ENCODE assay signal across 9 cellular contexts in the genomic region with DNA sequence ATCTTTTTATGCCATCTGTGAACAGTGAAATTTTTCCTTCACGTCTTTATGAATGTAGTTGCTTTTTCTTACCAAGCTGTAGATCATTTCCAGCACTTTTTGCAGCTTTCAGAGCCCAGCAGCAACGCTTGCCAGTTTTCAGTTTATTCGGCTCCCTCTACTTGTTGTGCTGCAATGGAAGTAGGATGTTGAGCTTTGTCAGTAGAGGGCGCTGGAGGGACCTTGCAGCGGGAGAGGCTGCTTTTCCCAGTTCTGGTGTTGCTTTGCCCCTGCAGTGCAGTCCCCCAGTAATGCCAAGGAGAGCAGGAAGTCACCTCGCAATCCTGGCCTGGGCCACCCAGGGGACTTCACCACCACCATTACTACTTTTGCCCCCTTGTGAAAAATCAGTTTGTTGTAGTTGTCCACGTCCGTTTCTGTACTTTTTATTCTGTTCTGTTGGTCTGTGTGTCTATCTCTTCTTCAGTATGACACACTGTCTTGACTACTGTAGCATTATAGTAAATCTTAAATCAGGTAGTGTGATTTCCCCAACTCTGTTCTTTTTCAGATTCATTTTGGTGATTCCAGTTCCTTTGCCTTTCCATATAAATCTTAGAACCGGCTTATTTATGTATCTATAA. TPM values are rescaled to one million over a fixed set of nuclear protein-coding genes. Genes with fewer than 3 reads are reported as not detected.
DNase-seq lines count a peak whose midpoint lies in the region; ATAC-seq, FAIRE-seq and TF ChIP-seq lines count a peak whose summit lies in the region.
"Had no signal": no experiment of that assay in that cellular context is flagged by ENCODE, and none has a peak within 500 bp of the region (broad histone marks: within the 10 kb centered on the region; RNA-seq: fewer than 3 reads in every experiment).

No MANE protein-coding gene starts in this region.

- H2BK120ac ChIP-seq in H1 (replicated peaks; ENCODE audit: low read depth, low read length), result no peak overlapping the region

- FAIRE-seq in H1 (lab: Jason Lieb, UNC), result peak; percentile 57
- FAIRE-seq: A204.1 had no signal

- TF ChIP-seq EP300 in H1 (IDR thresholded peaks at IDR 0.05; ENCODE audit: borderline replicate concordance in 1 of 2, low read depth in 2 of 2, low read length in 2 of 2), result no peak

- H3K4ac ChIP-seq in H1 (replicated peaks; ENCODE audit: insufficient read length, low read depth, low read length), result no peak overlapping the region

- H3K9me3 Mint-ChIP-seq in WTC11, result no peaks in the 10 kb centered on the region
- H3K9me3 Mint-ChIP-seq in naive B cell, result peaks cover 0 to 2% (median 0%) of the 10 kb centered on the region in 7 donors

- CTCF ChIA-PET in WTC11 (lab: Charles Lee), result interaction anchor here (0.6 to 1.6 kb wide), 13 partner anchors 8 to 167 kb away, joined by 3 to 7 read pairs (median 3); partner anchors contain the start of genes FUNDC2 and VBP1
- CTCF ChIA-PET in H1 (lab: Charles Lee; ENCODE audit: partially characterized antibody), result interaction anchor here (0.6 to 1.6 kb wide), 7 partner anchors 11 to 64 kb away, joined by 3 to 4 read pairs (median 3); no protein-coding TSS in a partner anchor

- no peak overlapping the region for H4K91ac ChIP-seq in H1 (replicated peaks; ENCODE audit: insufficient read length, low read length)

- TF ChIP-seq RAD21 in H1 (IDR thresholded peaks at IDR 0.05 in 1 of 2, conservative IDR thresholded peaks at IDR 0.05 in 1 of 2; ENCODE audit: low read depth in 2 of 2, low read length in 2 of 2), result peak; percentile 21 to 47; a peak in 3 of 4 replicates

- H3K23ac ChIP-seq in H1 (ENCODE audit: insufficient read length), result no peak overlapping the region

- H3K27ac Mint-ChIP-seq in WTC11 (no peak overlapping the region), naive B cell (peak overlapping the region in 2 of 6 donors; percentile 11 to 58)

- H3K27ac ChIP-seq in H1 (ENCODE audit: low read depth, low read length), result no peak overlapping the region

- H3K4me3 Mint-ChIP-seq in WTC11 (no peak overlapping the region), naive B cell (no peak overlapping the region)

- no peaks in the 10 kb centered on the region for H3K9me3 ChIP-seq in Loucy (ENCODE audit: insufficient read depth, low read depth, low read length)
- H3K9me3 ChIP-seq in H1 (ENCODE audit: insufficient read depth in 2 of 2, low read depth in 1 of 2, low read length in 1 of 2), result no peaks in the 10 kb centered on the region

- H3K4me1 Mint-ChIP-seq in WTC11 (peaks cover 17% of the 10 kb centered on the region), naive B cell (peaks cover 2 to 11% (median 9%) of the 10 kb centered on the region in 3 donors)

- H3K18ac ChIP-seq in H1 (ENCODE audit: extremely low read depth, low read length), result no peak overlapping the region

- 0 out of 2 replicates have a peak, but pooled peaks cover 6% of the 10 kb centered on the region for H3K79me2 ChIP-seq in Loucy (ENCODE audit: insufficient read depth, low read length)
- H3K79me2 ChIP-seq in H1 (ENCODE audit: control insufficient read depth in 1 of 2, insufficient read depth in 2 of 2, low read length in 2 of 2), result no peaks in the 10 kb centered on the region

- H3F3A ChIP-seq in Loucy (ENCODE audit: low read depth), result no peaks in the 10 kb centered on the region

- H4K8ac ChIP-seq in H1 (ENCODE audit: extremely low read depth, insufficient read depth, low read length), result no peak overlapping the region

- peaks cover 10% of the 10 kb centered on the region for H3K4me1 ChIP-seq in Loucy (ENCODE audit: insufficient read depth, low read length, poor library complexity, severe bottlenecking)
- peaks cover 0 to 7% (median 2%) of the 10 kb centered on the region in 4 experiments; a peak in 2 of 7 replicates for H3K4me1 ChIP-seq in H1 (replicated peaks in 1 of 4; ENCODE audit: control insufficient read depth in 3 of 4, insufficient read depth in 4 of 4, low read length in 3 of 4)

- DNase-seq in DMS 273 (lab: John Stamatoyannopoulos, UW; ENCODE audit: unreplicated experiment) (peak; percentile 80), DMS 273 treated with DMSO at 0.1 percent for 48 hours (lab: John Stamatoyannopoulos, UW) (no peak), WTC11 (ENCODE audit: low spot score) (peak; percentile 64), H1 (ENCODE audit: low read depth in 1 of 2, low spot score in 2 of 2) (peak in 1 of 2 experiments; percentile 68), naive B cell (peak; percentile 20), NCI-H2196 (lab: John Stamatoyannopoulos, UW; ENCODE audit: unreplicated experiment) (no peak)

- TF ChIP-seq CTCF in Loucy (conservative IDR thresholded peaks at IDR 0.05; ENCODE audit: low read length) (peak; percentile 70), WTC11 (IDR thresholded peaks at IDR 0.05) (0 out of 2 replicates have a peak, but pooled peaks have one; percentile 24), H1 (IDR thresholded peaks at IDR 0.05; ENCODE audit: control extremely low read depth in 1 of 3, insufficient read depth in 1 of 3, low read depth in 1 of 3, low read length in 3 of 3) (peak; percentile 73 to 79 (median 76))

- no peaks in the 10 kb centered on the region for H3K27me3 Mint-ChIP-seq in WTC11 (ENCODE audit: low read depth)
- H3K27me3 Mint-ChIP-seq in naive B cell, result no peaks in the 10 kb centered on the region

- POLR2A ChIA-PET in WTC11 (lab: Charles Lee) (no interaction called here), H1 (lab: Charles Lee; ENCODE audit: partially characterized antibody) (interaction anchor here (0.6 to 1.0 kb wide), 2 partner anchors 21 to 190 kb away, joined by 3 read pairs; no protein-coding TSS in a partner anchor)

- no peak overlapping the region for H2BK15ac ChIP-seq in H1 (ENCODE audit: low read length)

- H3K79me1 ChIP-seq in H1 (ENCODE audit: low read depth, low read length), result no peaks in the 10 kb centered on the region

- no peak overlapping the region for H2BK5ac ChIP-seq in H1 (ENCODE audit: low read depth, low read length)

- ATAC-seq in WTC11, result peak; percentile 90
- ATAC-seq in naive B cell (ENCODE audit: low read depth in 2 of 2), result peak in 1 of 2 donors; percentile 48
- no peak for ATAC-seq in esophagus mucosa

- no peak overlapping the region for H3K4me2 ChIP-seq in Loucy (ENCODE audit: low read depth, low read length, poor library complexity, severe bottlenecking)
- H3K4me2 ChIP-seq in H1 (ENCODE audit: insufficient read depth in 1 of 2, low read depth in 2 of 2, low read length in 2 of 2), result no peak overlapping the region

- no peak overlapping the region for H2BK12ac ChIP-seq in H1 (ENCODE audit: low read depth, low read length)

- peaks cover 27% of the 10 kb centered on the region; the same call in 1 of the 2 replicates for H3K36me3 ChIP-seq in Loucy (ENCODE audit: insufficient read depth, low read length)
- H3K36me3 ChIP-seq in H1 (ENCODE audit: control insufficient read depth in 2 of 4, insufficient read depth in 4 of 4, low read length in 3 of 4), result no peaks in the 10 kb centered on the region

- no peaks in the 10 kb centered on the region for H3K27me3 ChIP-seq in Loucy (ENCODE audit: insufficient read depth, low read length, poor library complexity, severe bottlenecking)
- H3K27me3 ChIP-seq in H1 (replicated peaks in 1 of 4; ENCODE audit: control insufficient read depth in 3 of 4, extremely low read depth in 1 of 4, insufficient read depth in 3 of 4, low read length in 3 of 4), result no peaks in the 10 kb centered on the region

- no peaks in the 10 kb centered on the region for H3K9me2 ChIP-seq in Loucy (replicated peaks; ENCODE audit: low read depth, low read length)

- no peak overlapping the region for H4K5ac ChIP-seq in H1 (ENCODE audit: insufficient read length, low read depth, low read length)

- H3K4me3 ChIP-seq in Loucy (ENCODE audit: low read length, poor library complexity, severe bottlenecking) (no peak overlapping the region), H1 (ENCODE audit: extremely low read depth in 1 of 4, insufficient read depth in 2 of 4, low read depth in 3 of 4, low read length in 4 of 4) (no peak overlapping the region)

- H3K23me2 ChIP-seq in H1 (ENCODE audit: low read depth, low read length), result no peaks in the 10 kb centered on the region

- H2AFZ ChIP-seq in Loucy (ENCODE audit: low read length) (no peak overlapping the region), H1 (ENCODE audit: low read length) (no peak overlapping the region)

- WGBS in H1 (ENCODE audit: extremely low coverage in 1 of 2, insufficient coverage in 1 of 2, insufficient read length in 1 of 2, insufficient replicate concordance in 2 of 2, low coverage in 1 of 2, low lambda C conversion rate in 2 of 2, missing lambda C conversion rate in 1 of 2), 2 experiments, result 42% methylated on average over 9 of the region's 9 CpGs; no CpG with 5 or more reads in 1 of the 2 experiments

- no peak overlapping the region for H3K56ac ChIP-seq in H1 (replicated peaks; ENCODE audit: insufficient read length, low read depth, low read length)

- H3K14ac ChIP-seq in H1 (ENCODE audit: insufficient read length), result no peak overlapping the region

- H4K20me1 ChIP-seq in Loucy (ENCODE audit: insufficient read depth, low read length, poor library complexity, severe bottlenecking), result no peaks in the 10 kb centered on the region
- no peaks in the 10 kb centered on the region for H4K20me1 ChIP-seq in H1 (replicated peaks in 1 of 2; ENCODE audit: control insufficient read depth in 1 of 2, insufficient read depth in 2 of 2, low read length in 2 of 2)

- no peak overlapping the region for H2AK5ac ChIP-seq in H1 (ENCODE audit: low read depth, low read length)

- no peak overlapping the region for H2BK20ac ChIP-seq in H1 (ENCODE audit: low read length)

- H3K9ac ChIP-seq in Loucy (ENCODE audit: low read depth, low read length, poor library complexity, severe bottlenecking) (no peak overlapping the region), H1 (replicated peaks in 1 of 4; ENCODE audit: extremely low read depth in 1 of 4, low read depth in 3 of 4, low read length in 3 of 4) (no peak overlapping the region)

- H3K36me3 Mint-ChIP-seq in WTC11 (peaks cover 3% of the 10 kb centered on the region; the same call in 1 of the 2 replicates), naive B cell (no peaks in the 10 kb centered on the region)

- no peak for TF ChIP-seq POLR2A in H1 (IDR thresholded peaks at IDR 0.05; ENCODE audit: control extremely low read depth in 1 of 2, low read depth in 2 of 2, low read length in 2 of 2)

RNA-seq across cellular contexts. Expression of gene CMC4, which starts 21.8 kb away (rescaled TPM):
- total RNA-seq in WTC11 (2021) (3.0 to 6.4 TPM (median 5.9 TPM) in 3 replicates), esophagus mucosa (4.1 TPM)
- total RNA-seq in H1 (2021; fragmentation: NEBNext Ultra II Directional; extraction: Animal tissue kit (Norgen Biotek cat#: 25700)), result 3.7 and 6.0 TPM in 2 replicates
- polyA plus RNA-seq in H1 (2011; rRNA removed) (7.8 and 8.8 TPM in 2 replicates), naive B cell (ENCODE audit: low read depth in 6 of 6) (10 to 100 TPM; 18.2 to 23.6 (median 21.5) TPM)
- 8.0 TPM for polyA plus RNA-seq in H1 (2011; cell fraction: cytosol; rRNA removed)
- 5.3 TPM for polyA plus RNA-seq in H1 (2011; cell fraction: nucleus; rRNA removed)
- polyA plus RNA-seq in H1 (2012, experiment 1 of 2), result 5.9 to 7.1 TPM (median 6.3 TPM) in 4 replicates
- polyA plus RNA-seq in H1 (2012, experiment 2 of 2), result 10.9 TPM
- polyA plus RNA-seq in H1 (2013, experiment 1 of 2), result 7.4 TPM
- 9.1 TPM for polyA plus RNA-seq in H1 (2013, experiment 2 of 2)
- polyA minus RNA-seq in H1 (2011; rRNA and poly(A)+ RNA removed), result 1.2 and 1.8 TPM in 2 replicates
- polyA minus RNA-seq in H1 (2011; cell fraction: cytosol; rRNA and poly(A)+ RNA removed), result 1.8 TPM
- not detected for polyA minus RNA-seq in H1 (2011; cell fraction: nucleus; rRNA and poly(A)+ RNA removed)

RNA-seq across cellular contexts. Expression of gene MTCP1, which starts 21.8 kb away (rescaled TPM):
- total RNA-seq in WTC11 (2021), result 8.6 to 12.8 TPM (median 10.1 TPM) in 3 replicates
- total RNA-seq in H1 (2021; fragmentation: NEBNext Ultra II Directional; extraction: Animal tissue kit (Norgen Biotek cat#: 25700)), result 12.3 and 18.3 TPM in 2 replicates
- 1.2 and 2.0 TPM in 2 replicates for polyA plus RNA-seq in H1 (2011; rRNA removed)
- 2.1 TPM for polyA plus RNA-seq in H1 (2011; cell fraction: cytosol; rRNA removed)
- polyA plus RNA-seq in H1 (2011; cell fraction: nucleus; rRNA removed), result 8.8 TPM
- 6.4 to 17.0 TPM (median 10.3 TPM) in 4 replicates for polyA plus RNA-seq in H1 (2012, experiment 1 of 2)
- polyA plus RNA-seq in H1 (2012, experiment 2 of 2), result 13.6 TPM
- polyA plus RNA-seq in H1 (2013, experiment 1 of 2), result 24.4 TPM
- 26.7 TPM for polyA plus RNA-seq in H1 (2013, experiment 2 of 2)
- polyA minus RNA-seq in H1 (2011; rRNA and poly(A)+ RNA removed), result 1.9 and 3.4 TPM in 2 replicates
- polyA minus RNA-seq in H1 (2011; cell fraction: cytosol; rRNA and poly(A)+ RNA removed), result 1.6 TPM
- 5.3 TPM for polyA minus RNA-seq in H1 (2011; cell fraction: nucleus; rRNA and poly(A)+ RNA removed)
- 10 to 100 TPM; 23.2 to 37.5 (median 30.0) TPM for polyA plus RNA-seq in naive B cell (ENCODE audit: low read depth in 6 of 6)
- total RNA-seq in esophagus mucosa, result 14.9 TPM

RNA-seq across cellular contexts. Expression of gene BRCC3, which starts 22.2 kb away (rescaled TPM):
- total RNA-seq in WTC11 (2021) (18.5 to 19.6 TPM (median 19.4 TPM) in 3 replicates), esophagus mucosa (23.1 TPM)
- total RNA-seq in H1 (2021; fragmentation: NEBNext Ultra II Directional; extraction: Animal tissue kit (Norgen Biotek cat#: 25700)), result 23.2 and 23.7 TPM in 2 replicates
- polyA plus RNA-seq in H1 (2011; rRNA removed) (7.9 and 13.1 TPM in 2 replicates), naive B cell (ENCODE audit: low read depth in 6 of 6) (10 to 100 TPM; 16.3 to 26.8 (median 24.7) TPM)
- 14.4 TPM for polyA plus RNA-seq in H1 (2011; cell fraction: cytosol; rRNA removed)
- polyA plus RNA-seq in H1 (2011; cell fraction: nucleus; rRNA removed), result 20.3 TPM
- 16.4 to 22.9 TPM (median 21.8 TPM) in 4 replicates for polyA plus RNA-seq in H1 (2012, experiment 1 of 2)
- 1.6 TPM for polyA plus RNA-seq in H1 (2012, experiment 2 of 2)
- 22.6 TPM for polyA plus RNA-seq in H1 (2013, experiment 1 of 2)
- polyA plus RNA-seq in H1 (2013, experiment 2 of 2), result 20.4 TPM
- polyA minus RNA-seq in H1 (2011; rRNA and poly(A)+ RNA removed), result 18.6 and 35.7 TPM in 2 replicates
- 11.4 TPM for polyA minus RNA-seq in H1 (2011; cell fraction: cytosol; rRNA and poly(A)+ RNA removed)
- polyA minus RNA-seq in H1 (2011; cell fraction: nucleus; rRNA and poly(A)+ RNA removed), result 43.9 TPM

RNA-seq across cellular contexts. Expression of gene FUNDC2, which starts 22.5 kb away (rescaled TPM):
- total RNA-seq in WTC11 (2021) (60.7 to 79.5 TPM (median 73.8 TPM) in 3 replicates), esophagus mucosa (30.9 TPM)
- total RNA-seq in H1 (2021; fragmentation: NEBNext Ultra II Directional; extraction: Animal tissue kit (Norgen Biotek cat#: 25700)), result 66.0 and 67.7 TPM in 2 replicates
- polyA plus RNA-seq in H1 (2011; rRNA removed) (58.9 and 93.7 TPM in 2 replicates), naive B cell (ENCODE audit: low read depth in 6 of 6) (100 to 1,000 TPM; 153 to 203 (median 175) TPM)
- polyA plus RNA-seq in H1 (2011; cell fraction: cytosol; rRNA removed), result 75.8 TPM
- polyA plus RNA-seq in H1 (2011; cell fraction: nucleus; rRNA removed), result 54.4 TPM
- 66.9 to 74.6 TPM (median 71.1 TPM) in 4 replicates for polyA plus RNA-seq in H1 (2012, experiment 1 of 2)
- 41.2 TPM for polyA plus RNA-seq in H1 (2012, experiment 2 of 2)
- 38.0 TPM for polyA plus RNA-seq in H1 (2013, experiment 1 of 2)
- 43.5 TPM for polyA plus RNA-seq in H1 (2013, experiment 2 of 2)
- 44.2 and 54.2 TPM in 2 replicates for polyA minus RNA-seq in H1 (2011; rRNA and poly(A)+ RNA removed)
- polyA minus RNA-seq in H1 (2011; cell fraction: cytosol; rRNA and poly(A)+ RNA removed), result 9.7 TPM
- 14.7 TPM for polyA minus RNA-seq in H1 (2011; cell fraction: nucleus; rRNA and poly(A)+ RNA removed)

RNA-seq across cellular contexts. Expression of gene F8, which starts 26.6 kb away (rescaled TPM):
- total RNA-seq in WTC11 (2021), result 1.6 to 2.6 TPM (median 2.2 TPM) in 3 replicates
- 2.3 and 2.6 TPM in 2 replicates for total RNA-seq in H1 (2021; fragmentation: NEBNext Ultra II Directional; extraction: Animal tissue kit (Norgen Biotek cat#: 25700))
- polyA plus RNA-seq in H1 (2011; rRNA removed), result 1.1 TPM in 2 replicates
- polyA plus RNA-seq in H1 (2011; cell fraction: cytosol; rRNA removed), result 1.2 TPM
- polyA plus RNA-seq in H1 (2011; cell fraction: nucleus; rRNA removed), result 1.3 TPM
- 1.6 to 2.3 TPM (median 1.8 TPM) in 4 replicates for polyA plus RNA-seq in H1 (2012, experiment 1 of 2)
- 0.28 TPM for polyA plus RNA-seq in H1 (2012, experiment 2 of 2)
- polyA plus RNA-seq in H1 (2013, experiment 1 of 2), result 0.87 TPM
- polyA plus RNA-seq in H1 (2013, experiment 2 of 2), result 1.1 TPM
- 5.2 and 7.9 TPM in 2 replicates for polyA minus RNA-seq in H1 (2011; rRNA and poly(A)+ RNA removed)
- 0.73 TPM for polyA minus RNA-seq in H1 (2011; cell fraction: cytosol; rRNA and poly(A)+ RNA removed)
- polyA minus RNA-seq in H1 (2011; cell fraction: nucleus; rRNA and poly(A)+ RNA removed), result 4.7 TPM
- 1 to 10 TPM in 4 of 6 donors, under 1 TPM in 1, not detected in 1; 0.24 to 2.3 (median 1.4) TPM for polyA plus RNA-seq in naive B cell (ENCODE audit: low read depth in 6 of 6)
- total RNA-seq in esophagus mucosa, result 3.5 TPM

Comparison
In these comparisons a context has a peak if more than half of its experiments do, and no peak if none do; other contexts are left out.
1. DNase-seq: peak in DMS 273 (single experiment), WTC11 (single experiment) and naive B cell (single experiment); none in DMS 273 treated with DMSO at 0.1 percent for 48 hours (single experiment) and NCI-H2196 (single experiment).
2. CTCF ChIP-seq: peak in every context shown above with its lines; median percentile 76 in H1; 70 in Loucy; 24 in WTC11.